In genomic region chrX:16719334-16720084, GRCh38 we compare ENCODE assay signal across 1 cellular context.
A peak's percentile ranks its signal among the peaks of the same experiment; 100 is the strongest.
TF ChIP-seq lines count a peak whose summit lies in the region.

A gene with protein sequence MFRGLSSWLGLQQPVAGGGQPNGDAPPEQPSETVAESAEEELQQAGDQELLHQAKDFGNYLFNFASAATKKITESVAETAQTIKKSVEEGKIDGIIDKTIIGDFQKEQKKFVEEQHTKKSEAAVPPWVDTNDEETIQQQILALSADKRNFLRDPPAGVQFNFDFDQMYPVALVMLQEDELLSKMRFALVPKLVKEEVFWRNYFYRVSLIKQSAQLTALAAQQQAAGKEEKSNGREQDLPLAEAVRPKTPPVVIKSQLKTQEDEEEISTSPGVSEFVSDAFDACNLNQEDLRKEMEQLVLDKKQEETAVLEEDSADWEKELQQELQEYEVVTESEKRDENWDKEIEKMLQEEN (plus strand): TSS chrX:16719612. CDS start chrX:16719725, 113 bp downstream.

TF ChIP-seq in HepG2, 621 proteins besides CTCF, POLR2A, EP300 and RAD21 (continued from another document and continues in another):
- TF ChIP-seq FOXO1 (CRISPR knock-in tag; IDR thresholded peaks at IDR 0.05), result no peak
- no peak for TF ChIP-seq HINFP (CRISPR knock-in tag; IDR thresholded peaks at IDR 0.05; ENCODE audit: low read depth)
- TF ChIP-seq, protein P1, sequence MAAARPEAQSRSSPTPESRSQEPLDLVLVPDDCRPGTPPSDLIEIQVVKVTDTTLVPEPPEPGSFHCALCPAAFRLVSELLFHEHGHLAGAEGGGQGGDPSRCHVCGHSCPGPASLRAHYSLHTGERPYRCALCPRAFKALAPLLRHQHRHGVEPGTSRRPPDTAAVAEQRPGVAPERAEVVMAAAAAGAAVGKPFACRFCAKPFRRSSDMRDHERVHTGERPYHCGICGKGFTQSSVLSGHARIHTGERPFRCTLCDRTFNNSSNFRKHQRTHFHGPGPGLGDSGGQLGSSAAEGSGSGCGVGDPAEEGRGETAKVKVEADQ (CRISPR knock-in tag; IDR thresholded peaks at IDR 0.05; ENCODE audit: borderline replicate concordance), result peak; percentile 53
- no peak for TF ChIP-seq SP1 (IDR thresholded peaks at IDR 0.05)
- peak; percentile 87 for TF ChIP-seq SP1 (CRISPR knock-in tag; IDR thresholded peaks at IDR 0.05)
- TF ChIP-seq MIXL1 (CRISPR knock-in tag; IDR thresholded peaks at IDR 0.05), result no peak; the same call in 1 of the 2 replicates
- peak; percentile 82 for TF ChIP-seq GATAD1 (CRISPR knock-in tag; IDR thresholded peaks at IDR 0.05)
- TF ChIP-seq CREB1 (IDR thresholded peaks at IDR 0.05), result peak; percentile 99
- TF ChIP-seq CREB1 (CRISPR knock-in tag; IDR thresholded peaks at IDR 0.05), result peak; percentile 97
- TF ChIP-seq FOSL2 (CRISPR knock-in tag; IDR thresholded peaks at IDR 0.05), result peak; percentile 63
- no peak for TF ChIP-seq ZMYM3 (CRISPR knock-in tag; IDR thresholded peaks at IDR 0.05)
- TF ChIP-seq HNRNPLL (IDR thresholded peaks at IDR 0.05; ENCODE audit: low read depth, low read length, poor library complexity, severe bottlenecking), result peak; percentile 78
- peak; percentile 95 for TF ChIP-seq ZBTB21 (CRISPR knock-in tag; IDR thresholded peaks at IDR 0.05)
- TF ChIP-seq, protein P2, sequence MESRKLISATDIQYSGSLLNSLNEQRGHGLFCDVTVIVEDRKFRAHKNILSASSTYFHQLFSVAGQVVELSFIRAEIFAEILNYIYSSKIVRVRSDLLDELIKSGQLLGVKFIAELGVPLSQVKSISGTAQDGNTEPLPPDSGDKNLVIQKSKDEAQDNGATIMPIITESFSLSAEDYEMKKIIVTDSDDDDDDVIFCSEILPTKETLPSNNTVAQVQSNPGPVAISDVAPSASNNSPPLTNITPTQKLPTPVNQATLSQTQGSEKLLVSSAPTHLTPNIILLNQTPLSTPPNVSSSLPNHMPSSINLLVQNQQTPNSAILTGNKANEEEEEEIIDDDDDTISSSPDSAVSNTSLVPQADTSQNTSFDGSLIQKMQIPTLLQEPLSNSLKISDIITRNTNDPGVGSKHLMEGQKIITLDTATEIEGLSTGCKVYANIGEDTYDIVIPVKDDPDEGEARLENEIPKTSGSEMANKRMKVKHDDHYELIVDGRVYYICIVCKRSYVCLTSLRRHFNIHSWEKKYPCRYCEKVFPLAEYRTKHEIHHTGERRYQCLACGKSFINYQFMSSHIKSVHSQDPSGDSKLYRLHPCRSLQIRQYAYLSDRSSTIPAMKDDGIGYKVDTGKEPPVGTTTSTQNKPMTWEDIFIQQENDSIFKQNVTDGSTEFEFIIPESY (CRISPR knock-in tag; IDR thresholded peaks at IDR 0.05), result no peak
- TF ChIP-seq ZNF263 (CRISPR knock-in tag; IDR thresholded peaks at IDR 0.05), result peak; percentile 42; the same call in 1 of the 2 replicates
- no peak for TF ChIP-seq ZNF33A (CRISPR knock-in tag; IDR thresholded peaks at IDR 0.05; ENCODE audit: borderline replicate concordance)
- TF ChIP-seq JARID2 (CRISPR knock-in tag; IDR thresholded peaks at IDR 0.05; ENCODE audit: insufficient replicate concordance), result no peak
- no peak for TF ChIP-seq TRIM22 (IDR thresholded peaks at IDR 0.05)
- TF ChIP-seq NR2C2 (CRISPR knock-in tag; IDR thresholded peaks at IDR 0.05; ENCODE audit: borderline replicate concordance), result 0 out of 2 replicates have a peak, but pooled peaks have one; percentile 35
- no peak for TF ChIP-seq PRPF4 (IDR thresholded peaks at IDR 0.05; ENCODE audit: low read depth, low read length, poor library complexity, severe bottlenecking)
- no peak for TF ChIP-seq ZKSCAN8 (CRISPR knock-in tag; IDR thresholded peaks at IDR 0.05; ENCODE audit: borderline replicate concordance)
- no peak for TF ChIP-seq CEBPG (CRISPR knock-in tag; IDR thresholded peaks at IDR 0.05)
- 0 out of 2 replicates have a peak, but pooled peaks have one; percentile 30 for TF ChIP-seq ZNF816 (CRISPR knock-in tag; IDR thresholded peaks at IDR 0.05; ENCODE audit: borderline replicate concordance)
- no peak for TF ChIP-seq SSRP1 (CRISPR knock-in tag; IDR thresholded peaks at IDR 0.05)
- peak; percentile 88 for TF ChIP-seq TAF1 (CRISPR knock-in tag; IDR thresholded peaks at IDR 0.05)
- TF ChIP-seq ZFX (CRISPR knock-in tag; IDR thresholded peaks at IDR 0.05; ENCODE audit: low read depth), result peak; percentile 58; the same call in 1 of the 2 replicates
- TF ChIP-seq SOX13 (IDR thresholded peaks at IDR 0.05), result no peak
- peak in 1 of 2 experiments; percentile 37; a peak in 2 of 4 replicates for TF ChIP-seq SOX13 (CRISPR knock-in tag; conservative IDR thresholded peaks at IDR 0.05 in 1 of 2, IDR thresholded peaks at IDR 0.05 in 1 of 2)
- TF ChIP-seq KDM5A (IDR thresholded peaks at IDR 0.05; ENCODE audit: borderline replicate concordance, low read length), result peak; percentile 38; the same call in 1 of the 2 replicates
- no peak for TF ChIP-seq DZIP1 (CRISPR knock-in tag; IDR thresholded peaks at IDR 0.05)
- peak; percentile 63 for TF ChIP-seq FOXA3 (CRISPR knock-in tag; IDR thresholded peaks at IDR 0.05)
- TF ChIP-seq REPIN1 (CRISPR knock-in tag; IDR thresholded peaks at IDR 0.05; ENCODE audit: borderline replicate concordance, low read depth), result peak; percentile 42; the same call in 1 of the 2 replicates
- TF ChIP-seq SCMH1 (CRISPR knock-in tag; IDR thresholded peaks at IDR 0.05; ENCODE audit: borderline replicate concordance), result no peak
- TF ChIP-seq, protein P3, sequence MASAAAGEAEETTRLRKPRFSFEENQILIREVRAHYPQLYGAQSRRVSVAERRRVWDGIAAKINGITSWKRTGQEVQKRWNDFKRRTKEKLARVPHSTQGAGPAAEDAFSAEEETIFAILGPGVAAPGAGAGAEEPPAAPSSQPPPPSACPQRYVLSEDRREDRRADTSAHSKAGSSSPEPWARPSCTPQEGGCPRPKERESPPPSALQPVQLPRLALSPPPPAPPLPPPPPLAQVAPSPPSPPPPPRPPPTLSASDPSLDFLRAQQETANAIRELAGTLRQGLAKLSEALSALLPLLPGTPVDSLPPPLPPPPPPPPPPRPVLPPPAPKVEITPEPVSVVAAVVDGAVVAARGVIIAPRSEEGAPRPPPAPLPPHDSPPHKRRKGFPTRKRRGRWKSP (CRISPR knock-in tag; IDR thresholded peaks at IDR 0.05), result no peak
- TF ChIP-seq ZFY (CRISPR knock-in tag; IDR thresholded peaks at IDR 0.05), result peak; percentile 74
- TF ChIP-seq ZNF841 (CRISPR knock-in tag; IDR thresholded peaks at IDR 0.05; ENCODE audit: borderline replicate concordance), result no peak
- TF ChIP-seq USF2 (IDR thresholded peaks at IDR 0.05; ENCODE audit: low read depth, low read length), result no peak
- no peak for TF ChIP-seq USF2 (CRISPR knock-in tag; IDR thresholded peaks at IDR 0.05; ENCODE audit: borderline replicate concordance)
- 0 out of 2 replicates have a peak, but pooled peaks have one; percentile 39 for TF ChIP-seq ZSCAN29 (CRISPR knock-in tag; conservative IDR thresholded peaks at IDR 0.05)
- no peak for TF ChIP-seq ARID2 (CRISPR knock-in tag; IDR thresholded peaks at IDR 0.05; ENCODE audit: borderline replicate concordance)
- TF ChIP-seq NFIB (CRISPR knock-in tag; IDR thresholded peaks at IDR 0.05; ENCODE audit: borderline replicate concordance), result no peak
- no peak for TF ChIP-seq BRCA1 (CRISPR knock-in tag; IDR thresholded peaks at IDR 0.05)
- TF ChIP-seq ZNF556 (CRISPR knock-in tag; IDR thresholded peaks at IDR 0.05; ENCODE audit: borderline replicate concordance), result peak; percentile 30; the same call in 1 of the 2 replicates
- peak; percentile 48; the same call in 1 of the 2 replicates for TF ChIP-seq POGZ (CRISPR knock-in tag; IDR thresholded peaks at IDR 0.05)
- TF ChIP-seq GMEB2 (CRISPR knock-in tag; IDR thresholded peaks at IDR 0.05; ENCODE audit: low read depth), result no peak
- TF ChIP-seq ATF7 (IDR thresholded peaks at IDR 0.05), result peak; percentile 89
- peak; percentile 51; the same call in 1 of the 2 replicates for TF ChIP-seq ATF7 (CRISPR knock-in tag; IDR thresholded peaks at IDR 0.05)
- TF ChIP-seq NCOR1 (IDR thresholded peaks at IDR 0.05; ENCODE audit: borderline replicate concordance, low read length), result no peak
- TF ChIP-seq, protein P4, sequence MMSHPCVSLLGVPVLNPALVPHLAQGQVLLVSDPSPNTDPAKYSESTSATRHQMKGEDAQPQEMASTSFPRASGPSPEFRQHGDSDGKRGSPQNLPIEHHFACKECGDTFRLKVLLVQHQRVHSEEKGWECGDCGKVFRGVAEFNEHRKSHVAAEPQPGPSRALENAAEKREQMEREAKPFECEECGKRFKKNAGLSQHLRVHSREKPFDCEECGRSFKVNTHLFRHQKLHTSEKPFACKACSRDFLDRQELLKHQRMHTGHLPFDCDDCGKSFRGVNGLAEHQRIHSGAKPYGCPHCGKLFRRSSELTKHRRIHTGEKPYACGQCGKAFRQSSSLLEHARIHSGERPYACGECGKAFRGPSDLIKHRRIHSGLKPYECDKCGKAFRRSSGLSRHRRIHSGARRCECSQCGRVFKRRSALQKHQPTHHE (CRISPR knock-in tag; IDR thresholded peaks at IDR 0.05; ENCODE audit: borderline replicate concordance), result peak; percentile 62; the same call in 1 of the 2 replicates
- TF ChIP-seq ETV6 (CRISPR knock-in tag; conservative IDR thresholded peaks at IDR 0.05), result no peak
- TF ChIP-seq GATA4 (IDR thresholded peaks at IDR 0.05; ENCODE audit: borderline replicate concordance, low read depth), result 0 out of 2 replicates have a peak, but pooled peaks have one; percentile 30
- TF ChIP-seq FLYWCH1 (CRISPR knock-in tag; IDR thresholded peaks at IDR 0.05), result no peak
- no peak for TF ChIP-seq ZNF615 (CRISPR knock-in tag; IDR thresholded peaks at IDR 0.05; ENCODE audit: borderline replicate concordance)
- TF ChIP-seq TBL1XR1 (IDR thresholded peaks at IDR 0.05; ENCODE audit: borderline replicate concordance, low read length, partially characterized antibody), result no peak
- TF ChIP-seq ZBTB3 (CRISPR knock-in tag; IDR thresholded peaks at IDR 0.05; ENCODE audit: borderline replicate concordance, low read depth), result no peak; the same call in 1 of the 2 replicates
- TF ChIP-seq ZNF253 (CRISPR knock-in tag; IDR thresholded peaks at IDR 0.05; ENCODE audit: borderline replicate concordance), result no peak
- TF ChIP-seq ZNF30 (CRISPR knock-in tag; IDR thresholded peaks at IDR 0.05), result no peak
- no peak for TF ChIP-seq EEA1 (CRISPR knock-in tag; IDR thresholded peaks at IDR 0.05; ENCODE audit: borderline replicate concordance)
